17 cellular contexts compared by ENCODE assay signal in genomic region chr4:125551967-125552366, GRCh38.
DNase-seq lines count a peak whose midpoint lies in the region; ATAC-seq, FAIRE-seq and TF ChIP-seq lines count a peak whose summit lies in the region.
"Had no signal": no experiment of that assay in that cellular context is flagged by ENCODE, and none has a peak within 500 bp of the region (broad histone marks: within the 10 kb centered on the region; RNA-seq: fewer than 3 reads in every experiment).

No MANE protein-coding gene starts in this region.

- intact Hi-C loops in HepG2 (cut with micrococcal nuclease; ENCODE audit: unreplicated experiment) (no loop called here), right lobe of liver (cut with DNase I) (no loop called here)

- H3K27ac ChIP-seq in HepG2 (ENCODE audit: extremely low read length, insufficient read depth, low read length) (no peak overlapping the region), right lobe of liver (no peak overlapping the region), WERI-Rb-1 (peak overlapping the region; percentile 9; the same call in 1 of the 2 replicates), osteoblast (ENCODE audit: low read depth, low read length) (no peak overlapping the region)
- H3K27ac ChIP-seq: 22Rv1 had no signal

- no peaks in the 10 kb centered on the region for H4K20me1 ChIP-seq in HepG2 (ENCODE audit: insufficient read depth, low read length)
- H4K20me1 ChIP-seq in osteoblast (ENCODE audit: insufficient read depth, low read length), result no peaks in the 10 kb centered on the region

- H3K4me3 Mint-ChIP-seq in natural killer cell treated with Interleukin-12 subunit alpha and Interleukin-12 subunit beta and Interleukin-15 and Interleukin-18, amount 100 ng/mL, for 72 hours, result no peak overlapping the region
- H3K4me3 Mint-ChIP-seq: CD4-positive, alpha-beta memory T cell had no signal

- in situ Hi-C loops in HepG2 (cut with HindIII; ENCODE audit: extremely low pct_ligation_motif_present, low pct_unique_long_range_greater_than_20kb), result no loop called here

- ATAC-seq in HepG2, result no peak
- no peak for ATAC-seq in right lobe of liver
- ATAC-seq in natural killer cell treated with Interleukin-12 subunit alpha and Interleukin-12 subunit beta and Interleukin-15 and Interleukin-18, amount 100 ng/mL, for 72 hours, result no peak

- H3K4me1 ChIP-seq in HepG2 (ENCODE audit: insufficient read depth, low read length) (no peaks in the 10 kb centered on the region), right lobe of liver (no peaks in the 10 kb centered on the region), osteoblast (ENCODE audit: insufficient read depth, low read length) (no peaks in the 10 kb centered on the region)

- H3K4me2 ChIP-seq in HepG2 (ENCODE audit: low read depth, low read length) (no peak overlapping the region), osteoblast (ENCODE audit: insufficient read depth, low read length) (no peak overlapping the region)

- no peak for TF ChIP-seq RAD21 in HepG2 (CRISPR knock-in tag; IDR thresholded peaks at IDR 0.05)

- FAIRE-seq in HepG2 (lab: Jason Lieb, UNC), result no peak
- FAIRE-seq: G401.6, GM12892 had no signal

- H3K9me3 ChIP-seq in HepG2 (ENCODE audit: low read length) (no peaks in the 10 kb centered on the region), right lobe of liver (no peaks in the 10 kb centered on the region), WERI-Rb-1 (ENCODE audit: severe bottlenecking) (no peaks in the 10 kb centered on the region), osteoblast (ENCODE audit: low read depth, low read length) (no peaks in the 10 kb centered on the region)

- TF ChIP-seq EP300 in HepG2 (IDR thresholded peaks at IDR 0.05; ENCODE audit: low read depth in 2 of 2, low read length in 2 of 2) (no peak), HepG2 (CRISPR knock-in tag; IDR thresholded peaks at IDR 0.05; ENCODE audit: borderline replicate concordance) (no peak)

- H2AFZ ChIP-seq in HepG2 (ENCODE audit: low read length) (no peak overlapping the region), osteoblast (ENCODE audit: low read length) (no peak overlapping the region)

- TF ChIP-seq POLR2A in HepG2 (IDR thresholded peaks at IDR 0.05; ENCODE audit: insufficient read depth in 1 of 2, low read depth in 2 of 2, low read length in 2 of 2) (no peak), right lobe of liver (IDR thresholded peaks at IDR 0.05) (no peak)

- WGBS in HepG2 (ENCODE audit: low lambda C conversion rate), result 55% methylated on average over 1 of the region's 1 CpG
- WGBS in right lobe of liver (ENCODE audit: insufficient coverage, low coverage, low lambda C conversion rate, missing lambda C conversion rate), result 88% methylated on average over 1 of the region's 1 CpG

- DNase-seq in HepG2 (ENCODE audit: low spot score), result no peak
- DNase-seq in right lobe of liver, result no peak
- no peak for DNase-seq in WERI-Rb-1
- DNase-seq in osteoblast (ENCODE audit: insufficient read length, low spot score, missing footprints), result peak; percentile 11
- DNase-seq in NOMO-1 treated with dmso at 0.1 percent for 144 hours (lab: John Stamatoyannopoulos, UW; ENCODE audit: unreplicated experiment), result no peak
- DNase-seq in natural killer cell treated with Interleukin-12 subunit alpha and Interleukin-12 subunit beta and Interleukin-15 and Interleukin-18, amount 100 ng/mL, for 72 hours (ENCODE audit: low spot score), result no peak
- DNase-seq: C1 segment of cervical spinal cord; CD4-positive, alpha-beta memory T cell; COR-L47; DMS153; DND-41; GOT3; H7; HCEC 1CT had no signal

- no peaks in the 10 kb centered on the region for H3K79me2 ChIP-seq in HepG2 (ENCODE audit: insufficient read depth, low read length)
- H3K79me2 ChIP-seq in osteoblast (ENCODE audit: insufficient read depth, low read length), result no peaks in the 10 kb centered on the region

- CTCF ChIA-PET in HepG2 (lab: Yijun Ruan, JAX; ENCODE audit: low intra/inter-chr PET ratio, low total read pairs), result no interaction called here

- H3K4me3 ChIP-seq in HepG2 (replicated peaks in 1 of 3; ENCODE audit: insufficient read depth in 1 of 3, low read depth in 2 of 3, low read length in 3 of 3) (no peak overlapping the region), right lobe of liver (no peak overlapping the region), WERI-Rb-1 (ENCODE audit: low read depth, low read length) (no peak overlapping the region), osteoblast (ENCODE audit: insufficient read depth, low read length) (no peak overlapping the region)

- H3K36me3 Mint-ChIP-seq in natural killer cell treated with Interleukin-12 subunit alpha and Interleukin-12 subunit beta and Interleukin-15 and Interleukin-18, amount 100 ng/mL, for 72 hours, result no peaks in the 10 kb centered on the region
- H3K36me3 Mint-ChIP-seq: CD4-positive, alpha-beta memory T cell had no signal

- H3K36me3 ChIP-seq in HepG2 (replicated peaks in 1 of 2; ENCODE audit: control insufficient read depth in 1 of 2, insufficient read depth in 2 of 2, low read length in 2 of 2) (no peaks in the 10 kb centered on the region), right lobe of liver (no peaks in the 10 kb centered on the region), WERI-Rb-1 (no peaks in the 10 kb centered on the region), osteoblast (ENCODE audit: insufficient read depth, low read length) (no peaks in the 10 kb centered on the region)

- no TSS peak for BruUV-seq in HepG2 (replicated peaks; lab: Mats Ljungman, UMichigan)

- POLR2A ChIA-PET in HepG2 (lab: Yijun Ruan, JAX), result no interaction called here

- H3K4me1 Mint-ChIP-seq in natural killer cell treated with Interleukin-12 subunit alpha and Interleukin-12 subunit beta and Interleukin-15 and Interleukin-18, amount 100 ng/mL, for 72 hours (ENCODE audit: low read depth in 2 of 2), result no peaks in the 10 kb centered on the region
- H3K4me1 Mint-ChIP-seq: CD4-positive, alpha-beta memory T cell had no signal

- H3K9me3 Mint-ChIP-seq in natural killer cell treated with Interleukin-12 subunit alpha and Interleukin-12 subunit beta and Interleukin-15 and Interleukin-18, amount 100 ng/mL, for 72 hours, result no peaks in the 10 kb centered on the region

- no peaks in the 10 kb centered on the region for H3K27me3 Mint-ChIP-seq in natural killer cell treated with Interleukin-12 subunit alpha and Interleukin-12 subunit beta and Interleukin-15 and Interleukin-18, amount 100 ng/mL, for 72 hours
- H3K27me3 Mint-ChIP-seq: CD4-positive, alpha-beta memory T cell had no signal

- TF ChIP-seq CTCF in HepG2 (CRISPR knock-in tag; IDR thresholded peaks at IDR 0.05) (no peak), right lobe of liver (IDR thresholded peaks at IDR 0.05) (no peak), WERI-Rb-1 (IDR thresholded peaks at IDR 0.05; ENCODE audit: low read depth, low read length) (no peak), osteoblast (IDR thresholded peaks at IDR 0.05; ENCODE audit: extremely low read depth, low read depth, low read length) (no peak)

- no peaks in the 10 kb centered on the region for H3K27me3 ChIP-seq in HepG2 (ENCODE audit: control insufficient read depth in 1 of 2, insufficient read depth in 2 of 2, low read length in 2 of 2)
- no peaks in the 10 kb centered on the region for H3K27me3 ChIP-seq in right lobe of liver
- no peaks in the 10 kb centered on the region for H3K27me3 ChIP-seq in WERI-Rb-1 (ENCODE audit: insufficient read depth, low read depth, severe bottlenecking)
- no peaks in the 10 kb centered on the region for H3K27me3 ChIP-seq in osteoblast (ENCODE audit: insufficient read depth, low read length)

- H3K9ac ChIP-seq in HepG2 (ENCODE audit: insufficient read depth, low read depth, low read length), result no peak overlapping the region

- no peak overlapping the region for H3K27ac Mint-ChIP-seq in natural killer cell treated with Interleukin-12 subunit alpha and Interleukin-12 subunit beta and Interleukin-15 and Interleukin-18, amount 100 ng/mL, for 72 hours
- H3K27ac Mint-ChIP-seq: CD4-positive, alpha-beta memory T cell had no signal

TF ChIP-seq in HepG2, 621 proteins besides CTCF, POLR2A, EP300 and RAD21:
- TF ChIP-seq NFRKB (IDR thresholded peaks at IDR 0.05) (no peak), MAFK (conservative IDR thresholded peaks at IDR 0.05 in 1 of 2, IDR thresholded peaks at IDR 0.05 in 1 of 2; ENCODE audit: low read length in 2 of 2) (peak; percentile 71 to 87; a peak in 3 of 4 replicates), PRPF4 (IDR thresholded peaks at IDR 0.05; ENCODE audit: low read depth, low read length, poor library complexity, severe bottlenecking) (no peak), REL (CRISPR knock-in tag; conservative IDR thresholded peaks at IDR 0.05) (no peak), GPN1 (CRISPR knock-in tag; IDR thresholded peaks at IDR 0.05; ENCODE audit: borderline replicate concordance) (no peak), MAFF (IDR thresholded peaks at IDR 0.05; ENCODE audit: low read depth, low read length) (peak; percentile 73), ZNF124 (CRISPR knock-in tag; IDR thresholded peaks at IDR 0.05) (no peak), SIX4 (CRISPR knock-in tag; IDR thresholded peaks at IDR 0.05) (no peak), HCFC1 (IDR thresholded peaks at IDR 0.05; ENCODE audit: low read depth, low read length) (no peak), ZNF761 (CRISPR knock-in tag; conservative IDR thresholded peaks at IDR 0.05) (no peak)
- TF ChIP-seq, protein P1, sequence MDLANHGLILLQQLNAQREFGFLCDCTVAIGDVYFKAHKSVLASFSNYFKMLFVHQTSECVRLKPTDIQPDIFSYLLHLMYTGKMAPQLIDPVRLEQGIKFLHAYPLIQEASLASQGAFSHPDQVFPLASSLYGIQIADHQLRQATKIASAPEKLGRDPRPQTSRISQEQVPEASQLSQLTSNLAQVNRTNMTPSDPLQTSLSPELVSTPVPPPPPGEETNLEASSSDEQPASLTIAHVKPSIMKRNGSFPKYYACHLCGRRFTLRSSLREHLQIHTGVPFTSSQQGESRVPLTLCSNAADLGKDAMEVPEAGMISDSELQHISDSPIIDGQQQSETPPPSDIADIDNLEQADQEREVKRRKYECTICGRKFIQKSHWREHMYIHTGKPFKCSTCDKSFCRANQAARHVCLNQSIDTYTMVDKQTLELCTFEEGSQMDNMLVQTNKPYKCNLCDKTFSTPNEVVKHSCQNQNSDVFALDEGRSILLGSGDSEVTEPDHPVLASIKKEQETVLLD (CRISPR knock-in tag; IDR thresholded peaks at IDR 0.05; ENCODE audit: low read depth), result no peak
TF ChIP-seq in HepG2: peak in this region for 2.
